22 cellular contexts compared by ENCODE assay signal in genomic region chr1:24067978-24068377, GRCh38. TPM values are rescaled to one million over a fixed set of nuclear protein-coding genes. Genes with fewer than 3 reads are reported as not detected.
"Had no signal": no experiment of that assay in that cellular context is flagged by ENCODE, and none has a peak within 500 bp of the region (broad histone marks: within the 10 kb centered on the region; RNA-seq: fewer than 3 reads in every experiment).

No MANE protein-coding gene starts in this region.

- H3K4me1 ChIP-seq: adrenal gland had no signal

- H3K27ac ChIP-seq: adrenal gland, SJSA1 had no signal

- H3K27me3 ChIP-seq: adrenal gland, MG63, SJSA1 had no signal

- ATAC-seq: activated CD4-positive, CD25-positive, alpha-beta regulatory T cell treated with anti-CD3 and anti-CD28 coated beads, Interleukin-2, amount 50 U/mL, for 24 hours; activated CD8-positive, alpha-beta T cell treated with anti-CD3 and anti-CD28 coated beads for 36 hours; activated T-cell treated with anti-CD3 and anti-CD28 coated beads, Interleukin-2, amount 50 U/mL, for 72 hours; SK-N-SH treated with all-trans-retinoic acid at 6 μM for 48 hours had no signal

- H3K36me3 Mint-ChIP-seq: activated naive CD4-positive, alpha-beta T cell treated with anti-CD3 and anti-CD28 coated beads, Interleukin-2, amount 10 ng/mL, durations not matched to agents 7 days and 5 days; activated naive CD8-positive, alpha-beta T cell treated with anti-CD3 and anti-CD28 coated beads, Interleukin-2, amount 10 ng/mL, durations not matched to agents 7 days and 5 days had no signal

- H3K9me3 Mint-ChIP-seq: activated CD8-positive, alpha-beta T cell treated with anti-CD3 and anti-CD28 coated beads for 36 hours; activated naive CD4-positive, alpha-beta T cell treated with anti-CD3 and anti-CD28 coated beads, Interleukin-2, amount 10 ng/mL, durations not matched to agents 7 days and 5 days; activated naive CD8-positive, alpha-beta T cell treated with anti-CD3 and anti-CD28 coated beads, Interleukin-2, amount 10 ng/mL, durations not matched to agents 7 days and 5 days; activated T-cell treated with anti-CD3 and anti-CD28 coated beads, Interleukin-2, amount 50 U/mL, for 72 hours; activated T-helper 2 cell treated with anti-CD3 and anti-CD28 coated beads, Interferon-gamma antibody, Interleukin-2, Interleukin-4, amounts not matched to agents 10 μg/mL and 5 μg/mL and 100 μg/mL, durations not matched to agents 14 hours and 24 hours and 36 hours; T-helper 1 cell treated with Interleukin-12 subunit alpha and Interleukin-12 subunit beta and Interleukin-4 antibody, amounts not matched to agents 30 μg/mL and 1 μg/mL, for 36 hours had no signal

- H3K27ac Mint-ChIP-seq: activated CD8-positive, alpha-beta T cell treated with anti-CD3 and anti-CD28 coated beads for 36 hours; activated naive CD4-positive, alpha-beta T cell treated with anti-CD3 and anti-CD28 coated beads, Interleukin-2, amount 10 ng/mL, durations not matched to agents 7 days and 5 days; activated naive CD8-positive, alpha-beta T cell treated with anti-CD3 and anti-CD28 coated beads, Interleukin-2, amount 10 ng/mL, durations not matched to agents 7 days and 5 days; activated T-cell treated with anti-CD3 and anti-CD28 coated beads, Interleukin-2, amount 50 U/mL, for 72 hours; activated T-helper 2 cell treated with anti-CD3 and anti-CD28 coated beads, Interferon-gamma antibody, Interleukin-2, Interleukin-4, amounts not matched to agents 10 μg/mL and 5 μg/mL and 100 μg/mL, durations not matched to agents 14 hours and 24 hours and 36 hours; T-helper 1 cell treated with Interleukin-12 subunit alpha and Interleukin-12 subunit beta and Interleukin-4 antibody, amounts not matched to agents 30 μg/mL and 1 μg/mL, for 36 hours had no signal

- H3K4me3 Mint-ChIP-seq: activated CD8-positive, alpha-beta T cell treated with anti-CD3 and anti-CD28 coated beads for 36 hours; activated naive CD4-positive, alpha-beta T cell treated with anti-CD3 and anti-CD28 coated beads, Interleukin-2, amount 10 ng/mL, durations not matched to agents 7 days and 5 days; activated naive CD8-positive, alpha-beta T cell treated with anti-CD3 and anti-CD28 coated beads, Interleukin-2, amount 10 ng/mL, durations not matched to agents 7 days and 5 days; activated T-cell treated with anti-CD3 and anti-CD28 coated beads, Interleukin-2, amount 50 U/mL, for 72 hours; T-helper 1 cell treated with Interleukin-12 subunit alpha and Interleukin-12 subunit beta and Interleukin-4 antibody, amounts not matched to agents 30 μg/mL and 1 μg/mL, for 36 hours had no signal

- H3K36me3 ChIP-seq: adrenal gland, MG63, SJSA1 had no signal

- H3K4me1 Mint-ChIP-seq: activated naive CD4-positive, alpha-beta T cell treated with anti-CD3 and anti-CD28 coated beads, Interleukin-2, amount 10 ng/mL, durations not matched to agents 7 days and 5 days had no signal

- H3K4me3 ChIP-seq: adrenal gland, MG63, SJSA1 had no signal

- DNase-seq: activated CD4-positive, alpha-beta T cell treated with anti-CD3 and anti-CD28 coated beads for 4 hours; activated CD8-positive, alpha-beta memory T cell treated with anti-CD3 and anti-CD28 coated beads, Interleukin-2, amount 50 U/mL, for 4 hours; activated CD8-positive, alpha-beta T cell treated with anti-CD3 and anti-CD28 coated beads for 36 hours; activated gamma-delta T cell treated with Interleukin-2 at 50 U/mL for 16 hours; activated naive CD4-positive, alpha-beta T cell treated with anti-CD3 and anti-CD28 coated beads, Interleukin-2, amount 10 ng/mL, durations not matched to agents 7 days and 5 days; activated naive CD8-positive, alpha-beta T cell treated with anti-CD3 and anti-CD28 coated beads, Interleukin-2, amount 10 ng/mL, durations not matched to agents 7 days and 5 days; activated T-cell treated with anti-CD3 and anti-CD28 coated beads, Interleukin-2, amount 50 U/mL, for 72 hours; anterior cingulate cortex; caudate nucleus; MG63; NCI-H1105; NCI-H1436; NCI-H187; NCI-H2081; NCI-H510A treated with DMSO at 0.1 percent for 48 hours; SHP77 had no signal

- H3K9me3 ChIP-seq: adrenal gland, MG63, SJSA1 had no signal

RNA-seq across cellular contexts. Expression of gene MYOM3, which starts 44.0 kb away (rescaled TPM):
- total RNA-seq: activated CD8-positive, alpha-beta T cell treated with anti-CD3 and anti-CD28 coated beads for 36 hours; activated naive CD8-positive, alpha-beta T cell treated with anti-CD3 and anti-CD28 coated beads, Interleukin-2, amount 10 ng/mL, durations not matched to agents 7 days and 5 days; activated T-cell treated with anti-CD3 and anti-CD28 coated beads, Interleukin-2, amount 50 U/mL, for 72 hours; activated T-helper 2 cell treated with anti-CD3 and anti-CD28 coated beads, Interferon-gamma antibody, Interleukin-2, Interleukin-4, amounts not matched to agents 10 μg/mL and 5 μg/mL and 100 μg/mL, durations not matched to agents 14 hours and 24 hours and 36 hours had no signal
